1 cellular context compared by ENCODE assay signal in genomic region chr12:52945389-52946232, GRCh38.
A peak's percentile ranks its signal among the peaks of the same experiment; 100 is the strongest.
TF ChIP-seq lines count a peak whose summit lies in the region.

No MANE protein-coding gene starts in this region.

TF ChIP-seq in K562, 482 proteins besides CTCF, POLR2A, EP300 and RAD21 (continued from another document and continues in another):
- TF ChIP-seq GMEB1 (CRISPR knock-in tag; IDR thresholded peaks at IDR 0.05) (no peak), GABPB2 (CRISPR knock-in tag; conservative IDR thresholded peaks at IDR 0.05) (no peak), POU5F1 (IDR thresholded peaks at IDR 0.05; ENCODE audit: borderline replicate concordance, low read depth, low read length, partially characterized antibody) (no peak), KLF13 (tag; IDR thresholded peaks at IDR 0.05; ENCODE audit: borderline replicate concordance, low read depth) (no peak), ZNF449 (CRISPR knock-in tag; IDR thresholded peaks at IDR 0.05) (no peak), KHSRP (IDR thresholded peaks at IDR 0.05) (no peak), CXXC5 (CRISPR knock-in tag; IDR thresholded peaks at IDR 0.05) (no peak), ZNF146 (CRISPR knock-in tag; IDR thresholded peaks at IDR 0.05; ENCODE audit: unreplicated experiment) (no peak), TOE1 (IDR thresholded peaks at IDR 0.05; ENCODE audit: borderline replicate concordance) (no peak), TOE1 (CRISPR knock-in tag; IDR thresholded peaks at IDR 0.05; ENCODE audit: borderline replicate concordance, low read depth) (no peak), CC2D1A (IDR thresholded peaks at IDR 0.05) (no peak), SMAD4 (CRISPR knock-in tag; conservative IDR thresholded peaks at IDR 0.05) (no peak), ILK (tag; IDR thresholded peaks at IDR 0.05; ENCODE audit: borderline replicate concordance, low read depth) (no peak), PYGO2 (tag; IDR thresholded peaks at IDR 0.05) (no peak), TEAD4 (IDR thresholded peaks at IDR 0.05; ENCODE audit: low read length) (0 out of 2 replicates have a peak, but pooled peaks have one; percentile 40), TEAD4 (CRISPR knock-in tag; IDR thresholded peaks at IDR 0.05; ENCODE audit: borderline replicate concordance) (no peak), ZNF384 (IDR thresholded peaks at IDR 0.05; ENCODE audit: low read depth, low read length) (no peak), ZFP36 (IDR thresholded peaks at IDR 0.05; ENCODE audit: low read depth, low read length, partially characterized antibody) (no peak), ZBTB11 (CRISPR knock-in tag; IDR thresholded peaks at IDR 0.05) (peak in 1 of 3 experiments; percentile 32; a peak in 1 of 6 replicates), YY1 (IDR thresholded peaks at IDR 0.05; ENCODE audit: borderline replicate concordance in 1 of 3, control insufficient read depth in 1 of 3, extremely low read depth in 1 of 3, insufficient read depth in 3 of 3, insufficient read length in 1 of 3, insufficient replicate concordance in 2 of 3, low read depth in 1 of 3, low read length in 2 of 3) (no peak), GATAD2B (IDR thresholded peaks at IDR 0.05; ENCODE audit: borderline replicate concordance) (no peak), ZNF318 (IDR thresholded peaks at IDR 0.05; ENCODE audit: borderline replicate concordance in 1 of 2, low read depth in 1 of 2) (no peak), TFAM (CRISPR knock-in tag; conservative IDR thresholded peaks at IDR 0.05) (no peak), SMARCE1 (IDR thresholded peaks at IDR 0.05) (0 out of 2 replicates have a peak, but pooled peaks have one; percentile 6), TEAD1 (CRISPR knock-in tag; IDR thresholded peaks at IDR 0.05) (0 out of 4 replicates have a peak, but pooled peaks of 1 of the 2 experiments have one; percentile 9), CTBP1 (IDR thresholded peaks at IDR 0.05; ENCODE audit: borderline replicate concordance) (0 out of 2 replicates have a peak, but pooled peaks have one; percentile 22), ARID1B (IDR thresholded peaks at IDR 0.05) (no peak), ZNF263 (CRISPR knock-in tag; IDR thresholded peaks at IDR 0.05; ENCODE audit: borderline replicate concordance) (no peak), CHD7 (IDR thresholded peaks at IDR 0.05; ENCODE audit: low read depth, low read length) (no peak), NR3C1 (CRISPR knock-in tag; IDR thresholded peaks at IDR 0.05) (no peak)
